Comparison of ENCODE assay signal across 18 cellular contexts in genomic region chr15:74752486-74753395, GRCh38. TPM values are rescaled to one million over a fixed set of nuclear protein-coding genes. Genes with fewer than 3 reads are reported as not detected.
A peak's percentile ranks its signal among the peaks of the same experiment; 100 is the strongest.
DNase-seq lines count a peak whose midpoint lies in the region; ATAC-seq, FAIRE-seq and TF ChIP-seq lines count a peak whose summit lies in the region.
"Had no signal": no experiment of that assay in that cellular context is flagged by ENCODE, and none has a peak within 500 bp of the region (broad histone marks: within the 10 kb centered on the region; RNA-seq: fewer than 3 reads in every experiment).

No MANE protein-coding gene starts in this region.

- no peak for TF ChIP-seq CTCF in GM12878 (IDR thresholded peaks at IDR 0.05 in 2 of 3, conservative IDR thresholded peaks at IDR 0.05 in 1 of 3; ENCODE audit: control insufficient read depth in 2 of 3, extremely low read depth in 1 of 3, insufficient read depth in 1 of 3, low read depth in 3 of 3, low read length in 3 of 3)

- H2AFZ ChIP-seq in GM12878 (ENCODE audit: control insufficient read depth, low read depth, low read length) = no peak overlapping the region

- H3K36me3 ChIP-seq in GM12878 (ENCODE audit: control insufficient read depth in 2 of 2, insufficient read depth in 2 of 2, low read length in 1 of 2) = no peaks in the 10 kb centered on the region
- H3K36me3 ChIP-seq: transverse colon had no signal

- H3K27me3 ChIP-seq in GM12878 (replicated peaks in 1 of 2; ENCODE audit: control insufficient read depth in 2 of 2, insufficient read depth in 2 of 2, low read length in 1 of 2) = no peaks in the 10 kb centered on the region
- H3K27me3 ChIP-seq: transverse colon had no signal

- no peaks in the 10 kb centered on the region for H3K79me2 ChIP-seq in GM12878 (ENCODE audit: control insufficient read depth, insufficient read depth, low read length)

- no TSS peak for BruUV-seq in GM12878 (replicated peaks; lab: Mats Ljungman, UMichigan)

- POLR2A ChIA-PET in GM12878 (lab: Charles Lee) = no interaction called here

- CTCF ChIA-PET in GM12878 (lab: Yijun Ruan, JAX) = interaction anchor here (1.1 kb wide), 1 partner anchor 118 kb away, joined by 3 read pairs; no protein-coding TSS in a partner anchor

- H3K4me1 Mint-ChIP-seq in activated T-helper 17 cell treated with anti-CD3 and anti-CD28 coated beads, Interleukin-2, amount 50 U/mL, for 72 hours = no peaks in the 10 kb centered on the region
- H3K4me1 Mint-ChIP-seq: central memory CD8-positive, alpha-beta T cell; naive B cell had no signal

- RAD21 ChIA-PET in GM12878 (lab: Charles Lee; ENCODE audit: unreplicated experiment) = no interaction called here

- in situ Hi-C loops in GM12878 (cut with MboI) (no loop called here), G401 (cut with HindIII; ENCODE audit: low sequenced_read_pairs) (loop anchor here (25.0 kb wide), 1 partner anchor 390 kb away; the partner anchor contains the start of gene CYP11A1)

- TF ChIP-seq POLR2A in GM12878 (IDR thresholded peaks at IDR 0.05; ENCODE audit: low read depth, low read length) = no peak

- H3K9me3 ChIP-seq in GM12878 (replicated peaks; ENCODE audit: control insufficient read depth, insufficient read depth, low read length) = no peaks in the 10 kb centered on the region
- H3K9me3 ChIP-seq: A549, transverse colon had no signal

- no peak overlapping the region for H3K27ac ChIP-seq in GM12878 (ENCODE audit: control insufficient read depth, insufficient read depth)
- H3K27ac ChIP-seq: A549, skin epidermis, transverse colon had no signal

- H3K27ac Mint-ChIP-seq in activated T-helper 17 cell treated with anti-CD3 and anti-CD28 coated beads, Interleukin-2, amount 50 U/mL, for 72 hours = no peak overlapping the region
- H3K27ac Mint-ChIP-seq: activated T-helper 2 cell treated with anti-CD3 and anti-CD28 coated beads, Interferon-gamma antibody, Interleukin-2, Interleukin-4, amounts not matched to agents 10 μg/mL and 5 μg/mL and 100 μg/mL, durations not matched to agents 14 hours and 24 hours and 36 hours had no signal

- no peak for TF ChIP-seq RAD21 in GM12878 (IDR thresholded peaks at IDR 0.05; ENCODE audit: insufficient read depth, low read depth, low read length)

- TF ChIP-seq EP300 in GM12878 (IDR thresholded peaks at IDR 0.05; ENCODE audit: borderline replicate concordance in 1 of 2, control insufficient read depth in 1 of 2, low read depth in 2 of 2, low read length in 2 of 2) = no peak

- no peak overlapping the region for H3K9ac ChIP-seq in GM12878 (ENCODE audit: control insufficient read depth, insufficient read depth, low read length)

- WGBS in GM12878 (ENCODE audit: insufficient coverage, insufficient replicate concordance, low lambda C conversion rate, missing lambda C conversion rate) = 39% methylated on average over 14 of the region's 14 CpGs

- no peaks in the 10 kb centered on the region for H3K36me3 Mint-ChIP-seq in activated T-helper 17 cell treated with anti-CD3 and anti-CD28 coated beads, Interleukin-2, amount 50 U/mL, for 72 hours (ENCODE audit: low read depth)
- H3K36me3 Mint-ChIP-seq: naive B cell had no signal

- no peaks in the 10 kb centered on the region for H3K9me3 Mint-ChIP-seq in activated T-helper 17 cell treated with anti-CD3 and anti-CD28 coated beads, Interleukin-2, amount 50 U/mL, for 72 hours
- H3K9me3 Mint-ChIP-seq: activated T-helper 2 cell treated with anti-CD3 and anti-CD28 coated beads, Interferon-gamma antibody, Interleukin-2, Interleukin-4, amounts not matched to agents 10 μg/mL and 5 μg/mL and 100 μg/mL, durations not matched to agents 14 hours and 24 hours and 36 hours; central memory CD8-positive, alpha-beta T cell; naive B cell had no signal

- no peak overlapping the region for H3K4me2 ChIP-seq in GM12878 (ENCODE audit: control insufficient read depth, insufficient read depth)
- H3K4me2 ChIP-seq: A549 had no signal

- no peak for ATAC-seq in GM12878
- no peak for ATAC-seq in GM19397 (IDR thresholded peaks at IDR 0.05; ENCODE audit: unreplicated experiment)
- ATAC-seq in GM21360 (IDR thresholded peaks at IDR 0.05; ENCODE audit: unreplicated experiment) = no peak
- no peak for ATAC-seq in activated T-helper 17 cell treated with anti-CD3 and anti-CD28 coated beads, Interleukin-2, amount 50 U/mL, for 72 hours (replicated peaks)

- intact Hi-C loops in GM12878 (cut with micrococcal nuclease; ENCODE audit: unreplicated experiment) = no loop called here

- no peak for FAIRE-seq in GM12878 (lab: Jason Lieb, UNC)
- FAIRE-seq: A549 had no signal

- H3K4me3 Mint-ChIP-seq in activated T-helper 17 cell treated with anti-CD3 and anti-CD28 coated beads, Interleukin-2, amount 50 U/mL, for 72 hours = no peak overlapping the region
- H3K4me3 Mint-ChIP-seq: central memory CD8-positive, alpha-beta T cell; naive B cell had no signal

- no peaks in the 10 kb centered on the region for H3K4me1 ChIP-seq in GM12878 (ENCODE audit: control insufficient read depth, insufficient read depth, low read length)
- H3K4me1 ChIP-seq: A549, transverse colon had no signal

- SMC1A ChIA-PET in GM12878 (lab: Charles Lee; ENCODE audit: uncharacterized antibody, unreplicated experiment) = no interaction called here

- DNase-seq in A172 (ENCODE audit: low spot score) (peak; percentile 62), HPDE6-E6E7 (ENCODE audit: extremely low spot score) (peak; percentile 27), GM12878 (ENCODE audit: low read depth, low spot score) (no peak), kidney tubule cell (ENCODE audit: low spot score) (peak; percentile 85), G401 (ENCODE audit: low spot score) (no peak)
- DNase-seq: DMS53, Karpas-422, naive B cell, NCI-H2107, SW 1271, transverse colon had no signal

- no peaks in the 10 kb centered on the region for H3K27me3 Mint-ChIP-seq in activated T-helper 17 cell treated with anti-CD3 and anti-CD28 coated beads, Interleukin-2, amount 50 U/mL, for 72 hours
- H3K27me3 Mint-ChIP-seq: central memory CD8-positive, alpha-beta T cell had no signal

- no peaks in the 10 kb centered on the region for H4K20me1 ChIP-seq in GM12878 (ENCODE audit: control insufficient read depth, insufficient read depth)

- H3K4me3 ChIP-seq in GM12878 = no peak overlapping the region
- H3K4me3 ChIP-seq: A549, skin epidermis, transverse colon had no signal

RNA-seq across cellular contexts. Expression of gene CYP1A2, which starts 4.1 kb away (rescaled TPM):
- not detected in 2 replicates for total RNA-seq in A172 (2014; rRNA removed; shearing (Covaris generic))
- total RNA-seq in GM12878 (2013; cell fraction: nucleolus; rRNA removed) = not detected in 2 replicates
- not detected in 2 replicates for total RNA-seq in GM12878 (2014; rRNA removed)
- total RNA-seq in GM12878 (2014; rRNA removed; fragmentation: Illumina TruSeq; extraction: Trizol) = not detected in 2 replicates
- not detected in 2 replicates for total RNA-seq in GM12878 (2021)
- polyA plus RNA-seq in GM12878 (2011; ENCODE audit: low read depth) = not detected
- polyA plus RNA-seq in GM12878 (2011; rRNA removed) = 0.03 TPM in 1 of 2 replicates, not detected in the other
- not detected in 2 replicates for polyA plus RNA-seq in GM12878 (2011; cell fraction: cytosol; rRNA removed)
- not detected in 2 replicates for polyA plus RNA-seq in GM12878 (2011; cell fraction: nucleus; rRNA removed)
- not detected in 2 replicates for polyA plus RNA-seq in GM12878 (2012)
- not detected in 2 replicates for polyA plus RNA-seq in GM12878 (2014; fragmentation: Illumina TruSeq; extraction: Trizol)
- not detected for polyA plus RNA-seq in GM12878 (2014; fragmentation: Nextera tagmentation; extraction: Ambion mirVana)
- polyA plus RNA-seq in GM12878 (2014; rRNA removed) = not detected in 2 replicates
- under 1 TPM; 0.05 to 0.09 TPM for polyA plus RNA-seq in GM12878 (2016; fragmentation: Nextera tagmentation; extraction: Ambion mirVana)
- polyA minus RNA-seq in GM12878 (2011; rRNA and poly(A)+ RNA removed) = not detected in 2 replicates
- not detected in 2 replicates for polyA minus RNA-seq in GM12878 (2011; cell fraction: cytosol; rRNA and poly(A)+ RNA removed)
- not detected in 2 replicates for polyA minus RNA-seq in GM12878 (2011; cell fraction: nucleus; rRNA and poly(A)+ RNA removed)
- not detected in 2 replicates for total RNA-seq in G401 (2014; rRNA removed; shearing (Covaris generic))
- total RNA-seq in activated T-helper 17 cell treated with anti-CD3 and anti-CD28 coated beads, Interleukin-2, amount 50 U/mL, for 72 hours = not detected
- total RNA-seq: activated T-helper 2 cell treated with anti-CD3 and anti-CD28 coated beads, Interferon-gamma antibody, Interleukin-2, Interleukin-4, amounts not matched to agents 10 μg/mL and 5 μg/mL and 100 μg/mL, durations not matched to agents 14 hours and 24 hours and 36 hours; transverse colon had no signal
- polyA plus RNA-seq: A549 had no signal

RNA-seq across cellular contexts. Expression of gene CYP1A1, which starts 27.4 kb away (rescaled TPM):
- 0.17 and 0.22 TPM in 2 replicates for total RNA-seq in A172 (2014; rRNA removed; shearing (Covaris generic))
- 0.37 and 0.65 TPM in 2 replicates for total RNA-seq in GM12878 (2013; cell fraction: nucleolus; rRNA removed)
- total RNA-seq in GM12878 (2014; rRNA removed) (0.28 TPM in 1 of 2 replicates, not detected in the other), GM12878 (2014; rRNA removed; fragmentation: Illumina TruSeq; extraction: Trizol) (0.09 TPM in 1 of 2 replicates, not detected in the other), GM12878 (2021) (not detected in 2 replicates)
- 0.31 TPM for polyA plus RNA-seq in GM12878 (2011; ENCODE audit: low read depth)
- polyA plus RNA-seq in GM12878 (2011; rRNA removed) (0.05 and 0.29 TPM in 2 replicates), GM12878 (2014; fragmentation: Illumina TruSeq; extraction: Trizol) (0.04 TPM in 1 of 2 replicates, not detected in the other), GM12878 (2014; fragmentation: Nextera tagmentation; extraction: Ambion mirVana) (not detected), GM12878 (2014; rRNA removed) (0.04 and 0.22 TPM in 2 replicates), GM12878 (2016; fragmentation: Nextera tagmentation; extraction: Ambion mirVana) (under 1 TPM in 1 of 2 experiments, not detected in 1; 0.71 TPM)
- 0.12 and 0.25 TPM in 2 replicates for polyA plus RNA-seq in GM12878 (2011; cell fraction: cytosol; rRNA removed)
- 0.19 and 0.30 TPM in 2 replicates for polyA plus RNA-seq in GM12878 (2011; cell fraction: nucleus; rRNA removed)
- 0.41 and 0.60 TPM in 2 replicates for polyA plus RNA-seq in GM12878 (2012)
- polyA minus RNA-seq in GM12878 (2011; rRNA and poly(A)+ RNA removed) = 0.41 TPM in 1 of 2 replicates, not detected in the other
- not detected in 2 replicates for polyA minus RNA-seq in GM12878 (2011; cell fraction: cytosol; rRNA and poly(A)+ RNA removed)
- polyA minus RNA-seq in GM12878 (2011; cell fraction: nucleus; rRNA and poly(A)+ RNA removed) = 0.36 TPM in 1 of 2 replicates, not detected in the other
- total RNA-seq in G401 (2014; rRNA removed; shearing (Covaris generic)) = not detected in 2 replicates
- total RNA-seq in activated T-helper 17 cell treated with anti-CD3 and anti-CD28 coated beads, Interleukin-2, amount 50 U/mL, for 72 hours = 10 to 100 TPM in 1 of 2 donors, 1 to 10 TPM in 1; 3.3 to 11.4 TPM

RNA-seq across cellular contexts. Expression of gene CSK, which starts 29.1 kb away (rescaled TPM):
- total RNA-seq in A172 (2014; rRNA removed; shearing (Covaris generic)) = 28.3 and 29.8 TPM in 2 replicates
- total RNA-seq in GM12878 (2013; cell fraction: nucleolus; rRNA removed) = 239 and 258 TPM in 2 replicates
- total RNA-seq in GM12878 (2014; rRNA removed) = 70.9 and 77.3 TPM in 2 replicates
- total RNA-seq in GM12878 (2014; rRNA removed; fragmentation: Illumina TruSeq; extraction: Trizol) = 68.1 and 70.9 TPM in 2 replicates
- total RNA-seq in GM12878 (2021) = 313 and 327 TPM in 2 replicates
- 88.8 TPM for polyA plus RNA-seq in GM12878 (2011; ENCODE audit: low read depth)
- 54.2 and 107 TPM in 2 replicates for polyA plus RNA-seq in GM12878 (2011; rRNA removed)
- 137 and 141 TPM in 2 replicates for polyA plus RNA-seq in GM12878 (2011; cell fraction: cytosol; rRNA removed)
- polyA plus RNA-seq in GM12878 (2011; cell fraction: nucleus; rRNA removed) = 436 and 515 TPM in 2 replicates
- polyA plus RNA-seq in GM12878 (2012) = 170 and 175 TPM in 2 replicates
- polyA plus RNA-seq in GM12878 (2014; fragmentation: Illumina TruSeq; extraction: Trizol) = 39.6 and 132 TPM in 2 replicates
- 10 to 100 TPM in 1 of 2 experiments, 1 to 10 TPM in 1; 3.4 to 11.5 TPM for polyA plus RNA-seq in GM12878 (2014; fragmentation: Nextera tagmentation; extraction: Ambion mirVana)
- polyA plus RNA-seq in GM12878 (2014; rRNA removed) = 134 and 172 TPM in 2 replicates
- polyA plus RNA-seq in GM12878 (2016; fragmentation: Nextera tagmentation; extraction: Ambion mirVana) = 10 to 100 TPM; 53.4 to 74.3 TPM
- polyA minus RNA-seq in GM12878 (2011; rRNA and poly(A)+ RNA removed) = 134 and 177 TPM in 2 replicates
- polyA minus RNA-seq in GM12878 (2011; cell fraction: cytosol; rRNA and poly(A)+ RNA removed) = 98.8 and 103 TPM in 2 replicates
- 80.9 and 166 TPM in 2 replicates for polyA minus RNA-seq in GM12878 (2011; cell fraction: nucleus; rRNA and poly(A)+ RNA removed)
- 27.8 and 31.3 TPM in 2 replicates for total RNA-seq in G401 (2014; rRNA removed; shearing (Covaris generic))
- total RNA-seq in activated T-helper 17 cell treated with anti-CD3 and anti-CD28 coated beads, Interleukin-2, amount 50 U/mL, for 72 hours = 100 to 1,000 TPM; 176 to 316 TPM

RNA-seq across cellular contexts. Expression of gene EDC3, which starts 56.9 kb away (rescaled TPM):
- 5.8 and 7.1 TPM in 2 replicates for total RNA-seq in A172 (2014; rRNA removed; shearing (Covaris generic))
- total RNA-seq in GM12878 (2013; cell fraction: nucleolus; rRNA removed) = 24.5 and 29.5 TPM in 2 replicates
- total RNA-seq in GM12878 (2014; rRNA removed) (15.4 and 16.3 TPM in 2 replicates), GM12878 (2014; rRNA removed; fragmentation: Illumina TruSeq; extraction: Trizol) (11.7 and 11.8 TPM in 2 replicates), GM12878 (2021) (43.6 and 48.4 TPM in 2 replicates)
- 42.3 TPM for polyA plus RNA-seq in GM12878 (2011; ENCODE audit: low read depth)
- polyA plus RNA-seq in GM12878 (2011; rRNA removed) (32.6 and 46.9 TPM in 2 replicates), GM12878 (2014; fragmentation: Illumina TruSeq; extraction: Trizol) (43.1 and 45.8 TPM in 2 replicates), GM12878 (2014; fragmentation: Nextera tagmentation; extraction: Ambion mirVana) (10 to 100 TPM; 16.0 to 18.5 TPM), GM12878 (2014; rRNA removed) (33.6 and 34.2 TPM in 2 replicates), GM12878 (2016; fragmentation: Nextera tagmentation; extraction: Ambion mirVana) (10 to 100 TPM; 36.5 to 39.6 TPM)
- polyA plus RNA-seq in GM12878 (2011; cell fraction: cytosol; rRNA removed) = 40.8 and 49.0 TPM in 2 replicates
- polyA plus RNA-seq in GM12878 (2011; cell fraction: nucleus; rRNA removed) = 62.7 and 65.0 TPM in 2 replicates
- 29.0 and 31.5 TPM in 2 replicates for polyA plus RNA-seq in GM12878 (2012)
- polyA minus RNA-seq in GM12878 (2011; rRNA and poly(A)+ RNA removed) = 85.8 and 102 TPM in 2 replicates
- 19.9 and 29.8 TPM in 2 replicates for polyA minus RNA-seq in GM12878 (2011; cell fraction: cytosol; rRNA and poly(A)+ RNA removed)
- polyA minus RNA-seq in GM12878 (2011; cell fraction: nucleus; rRNA and poly(A)+ RNA removed) = 30.1 and 36.9 TPM in 2 replicates
- total RNA-seq in G401 (2014; rRNA removed; shearing (Covaris generic)) = 27.7 and 28.2 TPM in 2 replicates
- total RNA-seq in activated T-helper 17 cell treated with anti-CD3 and anti-CD28 coated beads, Interleukin-2, amount 50 U/mL, for 72 hours = 10 to 100 TPM; 47.9 to 56.0 TPM

RNA-seq across cellular contexts. Expression of gene LMAN1L, which starts 59.9 kb away (rescaled TPM):
- total RNA-seq in A172 (2014; rRNA removed; shearing (Covaris generic)) = not detected in 2 replicates
- 0.47 and 0.61 TPM in 2 replicates for total RNA-seq in GM12878 (2013; cell fraction: nucleolus; rRNA removed)
- total RNA-seq in GM12878 (2014; rRNA removed) (not detected in 2 replicates), GM12878 (2014; rRNA removed; fragmentation: Illumina TruSeq; extraction: Trizol) (not detected in 2 replicates), GM12878 (2021) (not detected in 2 replicates)
- polyA plus RNA-seq in GM12878 (2011; ENCODE audit: low read depth) = not detected
- polyA plus RNA-seq in GM12878 (2011; rRNA removed) (not detected in 2 replicates), GM12878 (2014; fragmentation: Illumina TruSeq; extraction: Trizol) (not detected in 2 replicates), GM12878 (2014; fragmentation: Nextera tagmentation; extraction: Ambion mirVana) (not detected), GM12878 (2014; rRNA removed) (not detected in 2 replicates), GM12878 (2016; fragmentation: Nextera tagmentation; extraction: Ambion mirVana) (not detected)
- polyA plus RNA-seq in GM12878 (2011; cell fraction: cytosol; rRNA removed) = not detected in 2 replicates
- 0.16 and 0.76 TPM in 2 replicates for polyA plus RNA-seq in GM12878 (2011; cell fraction: nucleus; rRNA removed)
- polyA plus RNA-seq in GM12878 (2012) = 0.20 and 0.32 TPM in 2 replicates
- 0.29 TPM in 1 of 2 replicates, not detected in the other for polyA minus RNA-seq in GM12878 (2011; rRNA and poly(A)+ RNA removed)
- not detected in 2 replicates for polyA minus RNA-seq in GM12878 (2011; cell fraction: cytosol; rRNA and poly(A)+ RNA removed)
- not detected in 2 replicates for polyA minus RNA-seq in GM12878 (2011; cell fraction: nucleus; rRNA and poly(A)+ RNA removed)
- total RNA-seq in G401 (2014; rRNA removed; shearing (Covaris generic)) = not detected in 2 replicates
- 1 to 10 TPM in 1 of 2 donors, under 1 TPM in 1; 0.82 to 1.6 TPM for total RNA-seq in activated T-helper 17 cell treated with anti-CD3 and anti-CD28 coated beads, Interleukin-2, amount 50 U/mL, for 72 hours
- polyA plus RNA-seq: A549 had no signal

Comparison
In these comparisons a context has a peak if more than half of its experiments do, and no peak if none do; other contexts are left out.
1. DNase-seq: peak in A172 (single experiment), HPDE6-E6E7 (single experiment) and kidney tubule cell (single experiment); none in GM12878 (single experiment) and G401 (single experiment).